2 cellular contexts compared by ENCODE assay signal in the genomic region with DNA sequence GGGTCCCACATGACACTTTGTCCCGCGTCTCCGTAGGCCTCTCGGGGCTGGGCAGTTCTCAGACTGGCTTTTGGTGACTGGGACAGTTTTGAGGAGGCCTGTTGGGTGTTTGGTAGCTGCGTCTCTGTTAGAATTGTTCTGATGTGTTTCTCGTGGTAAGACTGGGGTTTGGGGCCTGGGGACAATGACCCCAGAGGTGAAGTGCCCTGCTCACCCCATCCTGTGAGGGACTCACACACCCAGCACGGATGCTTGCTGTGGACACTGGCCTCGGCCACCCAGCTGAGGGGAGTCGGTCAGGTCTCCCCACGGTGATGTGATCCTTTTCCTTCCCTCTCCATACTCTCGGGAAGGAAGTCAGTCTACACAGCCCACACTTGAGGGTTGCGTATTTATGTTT.
TF ChIP-seq lines count a peak whose summit lies in the region.

No MANE protein-coding gene starts in this region.

TF ChIP-seq in IMR-90, 13 proteins besides CTCF, POLR2A, EP300 and RAD21:
- no peak for TF ChIP-seq MAFK (IDR thresholded peaks at IDR 0.05; ENCODE audit: low read depth, low read length)
- no peak for TF ChIP-seq NFE2L2 (IDR thresholded peaks at IDR 0.05; ENCODE audit: low read depth, low read length)
- TF ChIP-seq MXI1 (IDR thresholded peaks at IDR 0.05; ENCODE audit: borderline replicate concordance, low read depth, low read length), result no peak
- TF ChIP-seq FOS (IDR thresholded peaks at IDR 0.05; ENCODE audit: low read depth, low read length), result no peak
- no peak for TF ChIP-seq MAZ (IDR thresholded peaks at IDR 0.05; ENCODE audit: borderline replicate concordance, low read depth, low read length)
- no peak for TF ChIP-seq RCOR1 (IDR thresholded peaks at IDR 0.05; ENCODE audit: insufficient replicate concordance, low read length)
- no peak for TF ChIP-seq USF2 (IDR thresholded peaks at IDR 0.05; ENCODE audit: low read depth, low read length)
- TF ChIP-seq, protein P1, sequence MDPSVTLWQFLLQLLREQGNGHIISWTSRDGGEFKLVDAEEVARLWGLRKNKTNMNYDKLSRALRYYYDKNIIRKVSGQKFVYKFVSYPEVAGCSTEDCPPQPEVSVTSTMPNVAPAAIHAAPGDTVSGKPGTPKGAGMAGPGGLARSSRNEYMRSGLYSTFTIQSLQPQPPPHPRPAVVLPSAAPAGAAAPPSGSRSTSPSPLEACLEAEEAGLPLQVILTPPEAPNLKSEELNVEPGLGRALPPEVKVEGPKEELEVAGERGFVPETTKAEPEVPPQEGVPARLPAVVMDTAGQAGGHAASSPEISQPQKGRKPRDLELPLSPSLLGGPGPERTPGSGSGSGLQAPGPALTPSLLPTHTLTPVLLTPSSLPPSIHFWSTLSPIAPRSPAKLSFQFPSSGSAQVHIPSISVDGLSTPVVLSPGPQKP (IDR thresholded peaks at IDR 0.05; ENCODE audit: borderline replicate concordance, low read depth, low read length), result no peak
- TF ChIP-seq SMC3 (IDR thresholded peaks at IDR 0.05; ENCODE audit: low read depth, low read length), result no peak
- no peak for TF ChIP-seq CHD1 (IDR thresholded peaks at IDR 0.05; ENCODE audit: low read depth, low read length)
- TF ChIP-seq CEBPB (IDR thresholded peaks at IDR 0.05; ENCODE audit: low read depth, low read length), result no peak
- no peak for TF ChIP-seq BHLHE40 (IDR thresholded peaks at IDR 0.05; ENCODE audit: low read depth, low read length)
- no peak for TF ChIP-seq RFX5 (IDR thresholded peaks at IDR 0.05; ENCODE audit: low read depth, low read length)

TF ChIP-seq in GM23338, 12 proteins besides CTCF, POLR2A, EP300 and RAD21 (continued from another document):
- TF ChIP-seq CREB1 (CRISPR knock-in tag; IDR thresholded peaks at IDR 0.05; ENCODE audit: low read depth) (no peak), POLR2AphosphoS5 (IDR thresholded peaks at IDR 0.05; ENCODE audit: low read depth) (no peak), ZNF462 (CRISPR knock-in tag; IDR thresholded peaks at IDR 0.05) (no peak), STAT1 (IDR thresholded peaks at IDR 0.05; ENCODE audit: unreplicated experiment) (no peak), ZNF331 (CRISPR knock-in tag; IDR thresholded peaks at IDR 0.05; ENCODE audit: low read depth) (no peak), ZNF114 (CRISPR knock-in tag; IDR thresholded peaks at IDR 0.05) (no peak), NANOG (IDR thresholded peaks at IDR 0.05; ENCODE audit: borderline replicate concordance) (no peak), EZH2phosphoT487 (IDR thresholded peaks at IDR 0.05; ENCODE audit: unreplicated experiment) (no peak), EZH2 (IDR thresholded peaks at IDR 0.05; ENCODE audit: low read depth, unreplicated experiment) (no peak)
- TF ChIP-seq, protein P2, sequence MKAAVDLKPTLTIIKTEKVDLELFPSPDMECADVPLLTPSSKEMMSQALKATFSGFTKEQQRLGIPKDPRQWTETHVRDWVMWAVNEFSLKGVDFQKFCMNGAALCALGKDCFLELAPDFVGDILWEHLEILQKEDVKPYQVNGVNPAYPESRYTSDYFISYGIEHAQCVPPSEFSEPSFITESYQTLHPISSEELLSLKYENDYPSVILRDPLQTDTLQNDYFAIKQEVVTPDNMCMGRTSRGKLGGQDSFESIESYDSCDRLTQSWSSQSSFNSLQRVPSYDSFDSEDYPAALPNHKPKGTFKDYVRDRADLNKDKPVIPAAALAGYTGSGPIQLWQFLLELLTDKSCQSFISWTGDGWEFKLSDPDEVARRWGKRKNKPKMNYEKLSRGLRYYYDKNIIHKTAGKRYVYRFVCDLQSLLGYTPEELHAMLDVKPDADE (IDR thresholded peaks at IDR 0.05), result no peak
- TF ChIP-seq, protein P3, sequence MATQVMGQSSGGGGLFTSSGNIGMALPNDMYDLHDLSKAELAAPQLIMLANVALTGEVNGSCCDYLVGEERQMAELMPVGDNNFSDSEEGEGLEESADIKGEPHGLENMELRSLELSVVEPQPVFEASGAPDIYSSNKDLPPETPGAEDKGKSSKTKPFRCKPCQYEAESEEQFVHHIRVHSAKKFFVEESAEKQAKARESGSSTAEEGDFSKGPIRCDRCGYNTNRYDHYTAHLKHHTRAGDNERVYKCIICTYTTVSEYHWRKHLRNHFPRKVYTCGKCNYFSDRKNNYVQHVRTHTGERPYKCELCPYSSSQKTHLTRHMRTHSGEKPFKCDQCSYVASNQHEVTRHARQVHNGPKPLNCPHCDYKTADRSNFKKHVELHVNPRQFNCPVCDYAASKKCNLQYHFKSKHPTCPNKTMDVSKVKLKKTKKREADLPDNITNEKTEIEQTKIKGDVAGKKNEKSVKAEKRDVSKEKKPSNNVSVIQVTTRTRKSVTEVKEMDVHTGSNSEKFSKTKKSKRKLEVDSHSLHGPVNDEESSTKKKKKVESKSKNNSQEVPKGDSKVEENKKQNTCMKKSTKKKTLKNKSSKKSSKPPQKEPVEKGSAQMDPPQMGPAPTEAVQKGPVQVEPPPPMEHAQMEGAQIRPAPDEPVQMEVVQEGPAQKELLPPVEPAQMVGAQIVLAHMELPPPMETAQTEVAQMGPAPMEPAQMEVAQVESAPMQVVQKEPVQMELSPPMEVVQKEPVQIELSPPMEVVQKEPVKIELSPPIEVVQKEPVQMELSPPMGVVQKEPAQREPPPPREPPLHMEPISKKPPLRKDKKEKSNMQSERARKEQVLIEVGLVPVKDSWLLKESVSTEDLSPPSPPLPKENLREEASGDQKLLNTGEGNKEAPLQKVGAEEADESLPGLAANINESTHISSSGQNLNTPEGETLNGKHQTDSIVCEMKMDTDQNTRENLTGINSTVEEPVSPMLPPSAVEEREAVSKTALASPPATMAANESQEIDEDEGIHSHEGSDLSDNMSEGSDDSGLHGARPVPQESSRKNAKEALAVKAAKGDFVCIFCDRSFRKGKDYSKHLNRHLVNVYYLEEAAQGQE (IDR thresholded peaks at IDR 0.05; ENCODE audit: unreplicated experiment), result no peak
TF ChIP-seq in GM23338: peak in this region for 0.
